ENCODE assay signal across 29 cellular contexts in the genomic region with DNA sequence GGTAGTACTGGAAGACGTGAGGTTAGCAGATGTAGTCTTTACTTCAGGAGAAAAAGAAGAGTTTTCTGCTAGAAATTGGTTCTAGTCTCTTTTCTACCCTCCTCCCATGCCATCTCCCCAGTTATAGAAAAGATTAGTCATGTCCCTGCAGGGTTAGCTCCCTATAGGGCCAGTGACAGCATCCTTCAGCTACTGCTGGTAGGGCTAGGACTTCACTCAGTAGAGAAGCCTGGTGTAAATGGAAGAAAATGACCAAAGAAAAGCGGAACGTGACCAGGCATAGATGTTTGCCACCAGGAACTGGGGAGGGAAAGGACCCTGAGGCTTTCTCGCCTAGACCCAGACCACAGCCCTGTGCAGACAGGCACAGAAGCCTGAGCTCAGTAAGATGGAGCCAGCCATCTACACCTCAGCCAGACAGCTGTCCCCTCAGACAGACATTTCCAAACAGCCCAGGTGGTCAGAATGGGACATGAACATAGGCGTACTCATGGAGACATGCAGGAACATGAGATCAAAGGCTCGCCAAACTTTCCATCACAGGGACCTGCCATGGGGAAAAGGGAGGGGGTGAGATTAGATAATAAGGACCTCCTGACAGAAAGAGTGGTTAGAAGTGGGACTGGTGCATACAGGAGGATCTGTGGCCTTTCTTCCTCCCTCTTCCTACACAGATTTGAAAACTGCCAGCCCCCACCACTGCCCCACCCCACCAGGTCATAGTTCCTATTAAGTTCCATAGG. TPM values are rescaled to one million over a fixed set of nuclear protein-coding genes. Genes with fewer than 3 reads are reported as not detected.
"Had no signal": no experiment of that assay in that cellular context is flagged by ENCODE, and none has a peak within 500 bp of the region (broad histone marks: within the 10 kb centered on the region; RNA-seq: fewer than 3 reads in every experiment).

No MANE protein-coding gene starts in this region.

- H3K36me3 ChIP-seq: brain microvascular endothelial cell, cardiac muscle cell had no signal

- H3K9me3 Mint-ChIP-seq: activated B cell treated with CpG ODN at 0.5 μM for 24 hours; activated CD4-positive, alpha-beta T cell treated with anti-CD3 and anti-CD28 coated beads, Interleukin-2, amount 10 ng/mL, durations not matched to agents 24 days and 14 days; activated naive CD4-positive, alpha-beta T cell treated with anti-CD3 and anti-CD28 coated beads for 36 hours; activated T-helper 17 cell treated with anti-CD3 and anti-CD28 coated beads, Interleukin-2, amount 50 U/mL, for 72 hours had no signal

- H3K4me3 ChIP-seq: cardiac muscle cell had no signal

- DNase-seq: activated B cell treated with CpG ODN at 0.5 μM for 24 hours; activated CD4-positive, alpha-beta T cell treated with anti-CD3 and anti-CD28 coated beads for 1 hour; activated CD4-positive, alpha-beta T cell treated with anti-CD3 and anti-CD28 coated beads, Interleukin-2, amount 10 ng/mL, durations not matched to agents 24 days and 14 days; activated CD4-positive, alpha-beta T cell treated with anti-CD3 and anti-CD28 coated beads, Interleukin-2, amount 50 U/mL, for 48 hours; activated gamma-delta T cell; activated naive CD4-positive, alpha-beta T cell treated with anti-CD3 and anti-CD28 coated beads for 36 hours; activated T-cell treated with anti-CD3 and anti-CD28 coated beads for 4 hours; activated T-cell treated with anti-CD3 and anti-CD28 coated beads, Interleukin-2, amount 50 U/mL, for 48 hours; amygdala; brain microvascular endothelial cell; KG1; NCI-H1092; NCI-H1417; NCI-H1930; NCI-H2171; NCI-H226; NCI-H526; NCI-H774; SIG-M5; T-helper 17 cell; T-helper 9 cell had no signal

- ATAC-seq: activated T-helper 17 cell treated with anti-CD3 and anti-CD28 coated beads, Interleukin-2, amount 50 U/mL, for 72 hours; T-helper 17 cell had no signal

- H3K4me3 Mint-ChIP-seq: activated B cell treated with CpG ODN at 0.5 μM for 24 hours; activated CD4-positive, alpha-beta T cell treated with anti-CD3 and anti-CD28 coated beads, Interleukin-2, amount 10 ng/mL, durations not matched to agents 24 days and 14 days; activated naive CD4-positive, alpha-beta T cell treated with anti-CD3 and anti-CD28 coated beads for 36 hours; activated naive CD8-positive, alpha-beta T cell; activated T-helper 17 cell treated with anti-CD3 and anti-CD28 coated beads, Interleukin-2, amount 50 U/mL, for 72 hours had no signal

- H3K4me1 Mint-ChIP-seq: activated B cell treated with CpG ODN at 0.5 μM for 24 hours; activated CD4-positive, alpha-beta T cell treated with anti-CD3 and anti-CD28 coated beads, Interleukin-2, amount 10 ng/mL, durations not matched to agents 24 days and 14 days; activated T-helper 17 cell treated with anti-CD3 and anti-CD28 coated beads, Interleukin-2, amount 50 U/mL, for 72 hours had no signal

- H3K27ac Mint-ChIP-seq: activated B cell treated with CpG ODN at 0.5 μM for 24 hours; activated CD4-positive, alpha-beta T cell treated with anti-CD3 and anti-CD28 coated beads, Interleukin-2, amount 10 ng/mL, durations not matched to agents 24 days and 14 days; activated naive CD4-positive, alpha-beta T cell treated with anti-CD3 and anti-CD28 coated beads for 36 hours; activated naive CD8-positive, alpha-beta T cell; activated T-helper 17 cell treated with anti-CD3 and anti-CD28 coated beads, Interleukin-2, amount 50 U/mL, for 72 hours; T-helper 17 cell had no signal

- H3K27ac ChIP-seq: brain microvascular endothelial cell, cardiac muscle cell had no signal

RNA-seq across cellular contexts. Expression of a gene that starts 23.5 kb away (rescaled TPM):
- total RNA-seq: activated B cell treated with CpG ODN at 0.5 μM for 24 hours; activated CD4-positive, alpha-beta T cell treated with anti-CD3 and anti-CD28 coated beads, Interleukin-2, amount 10 ng/mL, durations not matched to agents 24 days and 14 days; activated naive CD4-positive, alpha-beta T cell treated with anti-CD3 and anti-CD28 coated beads for 36 hours; activated T-helper 17 cell treated with anti-CD3 and anti-CD28 coated beads, Interleukin-2, amount 50 U/mL, for 72 hours; cardiac muscle cell; LHCN-M2; M059J; NCI-H460; OCI-LY7; T-helper 17 cell had no signal
- polyA plus RNA-seq: cardiac muscle cell had no signal

RNA-seq across cellular contexts. Expression of a gene that starts 32.1 kb away (rescaled TPM):
- total RNA-seq: activated B cell treated with CpG ODN at 0.5 μM for 24 hours; activated CD4-positive, alpha-beta T cell treated with anti-CD3 and anti-CD28 coated beads, Interleukin-2, amount 10 ng/mL, durations not matched to agents 24 days and 14 days; activated naive CD4-positive, alpha-beta T cell treated with anti-CD3 and anti-CD28 coated beads for 36 hours; activated T-helper 17 cell treated with anti-CD3 and anti-CD28 coated beads, Interleukin-2, amount 50 U/mL, for 72 hours; LHCN-M2; NCI-H460; OCI-LY7; RPMI7951 had no signal
